ENCODE assay signal across 25 cellular contexts in the genomic region with DNA sequence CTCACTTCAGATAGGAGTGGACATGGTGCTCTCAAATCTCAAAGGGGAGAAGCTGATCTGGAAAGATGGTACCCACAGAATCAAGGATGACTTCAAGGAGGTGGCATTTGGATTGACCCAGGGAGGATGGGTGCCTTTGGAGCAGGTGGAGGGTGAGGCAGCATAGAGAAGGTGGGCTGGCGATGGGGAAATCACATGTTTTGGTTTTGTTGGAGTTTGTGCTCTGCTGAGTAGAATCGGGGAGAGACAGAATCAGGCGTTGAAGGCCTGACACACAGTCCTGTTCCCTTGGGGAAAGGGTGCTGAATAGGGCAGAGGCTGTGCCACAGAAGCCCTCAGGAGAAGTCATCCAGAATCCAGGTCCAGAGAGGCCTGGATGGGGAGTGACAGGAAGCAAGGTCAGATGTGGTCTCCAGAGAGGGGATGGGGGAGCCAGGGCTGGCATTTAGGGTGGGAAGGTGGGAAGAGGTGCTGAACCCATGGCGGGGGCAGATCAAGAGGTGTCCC.
"Had no signal": no experiment of that assay in that cellular context is flagged by ENCODE, and none has a peak within 500 bp of the region (broad histone marks: within the 10 kb centered on the region; RNA-seq: fewer than 3 reads in every experiment).

No MANE protein-coding gene starts in this region.

- H3K4me3 ChIP-seq: dorsolateral prefrontal cortex, esophagus squamous epithelium, pancreas, smooth muscle cell, thoracic aorta, tibial nerve, upper lobe of right lung, uterus had no signal

- ATAC-seq: left lobe of liver, natural killer cell, pancreas, sciatic nerve, upper lobe of right lung had no signal

- H3K27ac ChIP-seq: dorsolateral prefrontal cortex, epithelial cell of prostate, esophagus squamous epithelium, neutrophil, pancreas, thoracic aorta, tibial nerve, upper lobe of right lung, uterus had no signal

- H3K9me3 ChIP-seq: neutrophil, pancreas, thoracic aorta, upper lobe of right lung, uterus had no signal

- H3K4me1 ChIP-seq: esophagus squamous epithelium, pancreas, tibial nerve, upper lobe of right lung, uterus had no signal

- H3K36me3 ChIP-seq: esophagus squamous epithelium, neutrophil, pancreas, thoracic aorta, tibial nerve, upper lobe of right lung, uterus had no signal

- H3K27me3 ChIP-seq: esophagus squamous epithelium, neutrophil, pancreas, tibial nerve, upper lobe of right lung, uterus had no signal

- DNase-seq: caudate nucleus; cerebellar nuclear complex; dorsolateral prefrontal cortex; effector CD8-positive, alpha-beta T cell; esophagus squamous epithelium; foreskin melanocyte; glutamatergic neuron; hypothalamus; kidney; natural killer cell; pancreas; stimulated activated CD4-positive, alpha-beta T cell treated with anti-CD3 and anti-CD28 coated beads, Interleukin-12 subunit alpha, Interleukin-12 subunit beta, amount 100 ng/mL, for 4 hours; stimulated activated CD4-positive, alpha-beta T cell treated with anti-CD3 and anti-CD28 coated beads, Interleukin-1b, Interleukin-23, amount 100 ng/mL, for 48 hours; stimulated activated CD4-positive, alpha-beta T cell treated with anti-CD3 and anti-CD28 coated beads, Interleukin-4, amount 100 ng/mL, for 1 hour; stimulated activated CD8-positive, alpha-beta memory T cell treated with anti-CD3 and anti-CD28 coated beads, Interleukin-4, amount 100 ng/mL, for 48 hours; stimulated activated naive CD4-positive, alpha-beta T cell treated with Interleukin-2 at 50 U/mL for 16 hours; upper lobe of right lung; uterus had no signal
